ENCODE assay signal across 1 cellular context in the genomic region with DNA sequence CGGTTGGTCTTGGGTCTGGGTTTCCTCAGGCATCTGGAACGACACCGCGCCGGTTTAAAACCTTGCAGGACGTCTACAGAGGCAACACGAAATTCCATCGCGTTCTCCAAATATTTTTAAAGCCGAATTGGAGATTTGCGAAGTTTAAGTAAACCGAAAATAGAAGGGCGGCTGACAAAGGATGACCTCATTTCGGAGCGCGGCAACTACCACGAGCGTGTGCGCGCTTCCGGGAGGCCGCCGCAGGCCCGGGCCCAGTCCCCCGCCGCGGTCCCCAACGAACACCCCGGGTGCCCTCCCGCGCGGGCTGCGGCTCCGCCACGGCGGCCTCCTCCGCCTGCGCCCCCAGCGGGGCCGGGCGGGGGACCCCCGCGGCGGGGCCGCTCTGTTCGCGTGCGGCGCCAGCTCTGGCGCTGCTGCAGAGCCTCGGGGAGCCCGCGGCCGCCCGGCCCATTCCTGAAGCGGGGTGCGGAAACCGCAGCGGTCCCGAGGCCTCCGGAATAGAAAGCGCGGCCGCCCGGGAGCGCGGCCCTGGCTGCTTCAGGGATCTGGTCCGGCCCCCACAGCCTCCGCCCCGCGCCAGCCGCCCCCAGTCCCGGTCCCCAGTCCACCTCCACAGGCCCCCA.
TF ChIP-seq lines count a peak whose summit lies in the region.

No MANE protein-coding gene starts in this region.

TF ChIP-seq in endothelial cell of umbilical vein, 7 proteins besides CTCF, POLR2A, EP300 and RAD21:
- TF ChIP-seq MAX (IDR thresholded peaks at IDR 0.05; ENCODE audit: insufficient read depth, insufficient read length) (no peak), GATA2 (IDR thresholded peaks at IDR 0.05; ENCODE audit: insufficient read depth, insufficient read length, low read depth, low read length) (no peak), FOS (IDR thresholded peaks at IDR 0.05; ENCODE audit: borderline replicate concordance, insufficient read depth, low read length) (no peak), JUN (IDR thresholded peaks at IDR 0.05; ENCODE audit: borderline replicate concordance, insufficient read depth, insufficient read length, low read depth) (no peak), POLR2AphosphoS5 (IDR thresholded peaks at IDR 0.05; ENCODE audit: insufficient read depth, low read depth, low read length) (no peak), EZH2 (IDR thresholded peaks at IDR 0.05; ENCODE audit: borderline replicate concordance, low read depth, low read length, severe bottlenecking) (no peak), MYC (IDR thresholded peaks at IDR 0.05; ENCODE audit: low read depth, low read length) (no peak)
